In genomic region chr4:123418486-123418931, GRCh38 we compare ENCODE assay signal across 8 cellular contexts. TPM values are rescaled to one million over a fixed set of nuclear protein-coding genes. Genes with fewer than 3 reads are reported as not detected.
DNase-seq lines count a peak whose midpoint lies in the region; ATAC-seq and TF ChIP-seq lines count a peak whose summit lies in the region.

No MANE protein-coding gene starts in this region.

- H3K4ac ChIP-seq in mesenchymal stem cell (ENCODE audit: low read depth in 1 of 2, low read length in 2 of 2), result no peak overlapping the region

- no peak overlapping the region for H3K4me3 ChIP-seq in OCI-LY1 (ENCODE audit: low read depth, low read length, poor library complexity, severe bottlenecking)
- H3K4me3 ChIP-seq in choroid plexus epithelial cell (ENCODE audit: low read depth, low read length), result no peak overlapping the region
- H3K4me3 ChIP-seq in mesenchymal stem cell (ENCODE audit: insufficient read depth in 1 of 2, low read depth in 1 of 2, low read length in 2 of 2), result peak overlapping the region in 1 of 2 experiments; percentile 51

- H3K9me3 ChIP-seq in OCI-LY1 (ENCODE audit: low read length), result no peaks in the 10 kb centered on the region
- H3K9me3 ChIP-seq in mesenchymal stem cell (ENCODE audit: control insufficient read depth, low read length), result no peaks in the 10 kb centered on the region

- no peaks in the 10 kb centered on the region for H3K79me2 ChIP-seq in OCI-LY1 (ENCODE audit: insufficient read depth, low read length)

- no peak overlapping the region for H2BK12ac ChIP-seq in mesenchymal stem cell (ENCODE audit: low read length in 2 of 2)

- H3K9ac ChIP-seq in OCI-LY1 (ENCODE audit: low read length) (peak overlapping the region; percentile 33; the same call in 1 of the 2 replicates), mesenchymal stem cell (ENCODE audit: low read length) (peak overlapping the region; percentile 79)

- H3F3A ChIP-seq in OCI-LY1 (ENCODE audit: insufficient read depth, low read length), result no peaks in the 10 kb centered on the region

- no peaks in the 10 kb centered on the region for H3K79me1 ChIP-seq in mesenchymal stem cell (replicated peaks; ENCODE audit: low read length, poor library complexity, severe bottlenecking)

- TF ChIP-seq CTCF in OCI-LY1 (IDR thresholded peaks at IDR 0.05; ENCODE audit: low read length), result no peak
- no peak for TF ChIP-seq CTCF in choroid plexus epithelial cell (conservative IDR thresholded peaks at IDR 0.05; ENCODE audit: low read depth, low read length)

- no peak overlapping the region for H3K14ac ChIP-seq in mesenchymal stem cell (ENCODE audit: low read length in 2 of 2)

- H3K4me2 ChIP-seq in OCI-LY1 (ENCODE audit: low read length) (peak overlapping the region; percentile 54), mesenchymal stem cell (ENCODE audit: low read length, poor library complexity, severe bottlenecking) (no peak overlapping the region)

- peaks cover 37% of the 10 kb centered on the region for H3K4me1 ChIP-seq in OCI-LY1 (ENCODE audit: insufficient read depth, low read length, severe bottlenecking)
- peaks cover 8% of the 10 kb centered on the region for H3K4me1 ChIP-seq in mesenchymal stem cell (ENCODE audit: control insufficient read depth, insufficient read depth, low read depth, low read length)

- H2AFZ ChIP-seq in OCI-LY1 (ENCODE audit: low read length) (peak overlapping the region; percentile 97), mesenchymal stem cell (ENCODE audit: low read depth, low read length) (no peak overlapping the region)

- DNase-seq in EH (ENCODE audit: low read depth) (peak; percentile 94), HT1080 (ENCODE audit: low read depth) (peak; percentile 97), choroid plexus epithelial cell (ENCODE audit: low read depth) (peak; percentile 95), mesenchymal stem cell (peak; percentile 77), mucosa of gallbladder (ENCODE audit: low spot score) (no peak), NCI-H82 (lab: John Stamatoyannopoulos, UW) (no peak)

- peak; percentile 87 for ATAC-seq in GM21576 (IDR thresholded peaks at IDR 0.05; ENCODE audit: unreplicated experiment)

- 0% methylated on average over 1 of the region's 1 CpG for WGBS in mesenchymal stem cell

- peak overlapping the region; percentile 75 for H3K27ac ChIP-seq in OCI-LY1 (ENCODE audit: low read depth, low read length, poor library complexity, severe bottlenecking)
- H3K27ac ChIP-seq in mesenchymal stem cell (ENCODE audit: low read length, poor library complexity, severe bottlenecking), result peak overlapping the region; percentile 83

- no peaks in the 10 kb centered on the region for H4K20me1 ChIP-seq in OCI-LY1 (ENCODE audit: insufficient read depth, low read length)

- no peak overlapping the region for H4K8ac ChIP-seq in mesenchymal stem cell (ENCODE audit: low read length)

- no peak overlapping the region for H2BK15ac ChIP-seq in mesenchymal stem cell (ENCODE audit: low read depth, poor library complexity, severe bottlenecking)

- no peaks in the 10 kb centered on the region for H3K36me3 ChIP-seq in OCI-LY1 (ENCODE audit: insufficient read depth, low read length)
- no peaks in the 10 kb centered on the region for H3K36me3 ChIP-seq in mesenchymal stem cell (ENCODE audit: control insufficient read depth in 1 of 2, insufficient read depth in 2 of 2, low read depth in 1 of 2, low read length in 2 of 2)

- H2AK5ac ChIP-seq in mesenchymal stem cell (ENCODE audit: low read length, severe bottlenecking), result no peak overlapping the region

- no peak overlapping the region for H2BK5ac ChIP-seq in mesenchymal stem cell (ENCODE audit: low read depth, low read length, poor library complexity, severe bottlenecking)

- H2BK120ac ChIP-seq in mesenchymal stem cell (ENCODE audit: low read depth, low read length), result no peak overlapping the region

- no peak overlapping the region for H4K91ac ChIP-seq in mesenchymal stem cell (ENCODE audit: low read length)

- no peaks in the 10 kb centered on the region for H3K27me3 ChIP-seq in OCI-LY1 (ENCODE audit: insufficient read depth, low read length)
- no peaks in the 10 kb centered on the region for H3K27me3 ChIP-seq in mesenchymal stem cell (ENCODE audit: control insufficient read depth in 1 of 2, insufficient read depth in 1 of 2, low read length in 2 of 2)

- H3K9me2 ChIP-seq in OCI-LY1 (ENCODE audit: low read depth, low read length), result no peaks in the 10 kb centered on the region

- H3K23ac ChIP-seq in mesenchymal stem cell (ENCODE audit: low read length in 2 of 2), result no peak overlapping the region

- no peak overlapping the region for H3K18ac ChIP-seq in mesenchymal stem cell (ENCODE audit: low read depth in 1 of 2, low read length in 2 of 2)

RNA-seq across cellular contexts. Expression of gene SPRY1, which starts 21.9 kb away (rescaled TPM):
- total RNA-seq in HT1080 (2014; rRNA removed; shearing (Covaris generic)), result 0.60 and 0.66 TPM in 2 replicates
- polyA plus RNA-seq in HT1080 (2015; cell fraction: cytosol; rRNA removed), result 0.60 and 2.5 TPM in 2 replicates
- 0.38 and 0.76 TPM in 2 replicates for polyA plus RNA-seq in HT1080 (2015; cell fraction: nucleus; rRNA removed)
- polyA plus RNA-seq in mesenchymal stem cell (2013, experiment 1 of 2), result 106 TPM
- polyA plus RNA-seq in mesenchymal stem cell (2013, experiment 2 of 2), result 105 TPM
- 93.2 TPM for total RNA-seq in mucosa of gallbladder

Comparison
In these comparisons a context has a peak if more than half of its experiments do, and no peak if none do; other contexts are left out.
1. DNase-seq: peak in EH (single experiment), HT1080 (single experiment), choroid plexus epithelial cell (single experiment) and mesenchymal stem cell (single experiment); none in mucosa of gallbladder (single experiment) and NCI-H82 (single experiment).
2. RNA of gene SPRY1, which starts 21.9 kb away (total RNA-seq): 93.2 TPM in mucosa of gallbladder (single experiment); 0.60 to 0.66 TPM in HT1080; every median in the first group is over 10 times any median in the second.